Comparison of ENCODE assay signal across 8 cellular contexts in genomic region chr11:46348566-46348981, GRCh38. TPM values are rescaled to one million over a fixed set of nuclear protein-coding genes. Genes with fewer than 3 reads are reported as not detected.
DNase-seq lines count a peak whose midpoint lies in the region; ATAC-seq, FAIRE-seq and TF ChIP-seq lines count a peak whose summit lies in the region.

No MANE protein-coding gene starts in this region.

- intact Hi-C loops in mammary epithelial cell (cut with micrococcal nuclease): no loop called here
- intact Hi-C loops in posterior cingulate gyrus (cut with DNase I): loop anchor here (5.0 kb wide), 1 partner anchor 106 kb away; no protein-coding TSS in a partner anchor

- FAIRE-seq in A549 (lab: Jason Lieb, UNC): no peak

- H2AFZ ChIP-seq in Karpas-422 (ENCODE audit: low read length) (no peak overlapping the region), mammary epithelial cell (ENCODE audit: low read depth, low read length) (no peak overlapping the region)

- dilution Hi-C loops in mammary epithelial cell (cut with HindIII; ENCODE audit: low sequenced_read_pairs): loop anchor here (10.0 kb wide), 1 partner anchor 114 kb away; no protein-coding TSS in a partner anchor

- no peak for ATAC-seq in A549

- H3K4me2 ChIP-seq in A549 (peak overlapping the region; percentile 99), Karpas-422 (ENCODE audit: low read depth, low read length, poor library complexity, severe bottlenecking) (peak overlapping the region; percentile 94), mammary epithelial cell (ENCODE audit: insufficient read depth, low read depth, low read length) (peak overlapping the region; percentile 89)

- H3K27me3 ChIP-seq in Karpas-422 (ENCODE audit: low read length): no peaks in the 10 kb centered on the region
- H3K27me3 ChIP-seq in mammary epithelial cell (ENCODE audit: insufficient read depth, low read length): no peaks in the 10 kb centered on the region
- no peaks in the 10 kb centered on the region for H3K27me3 ChIP-seq in mucosa of rectum (ENCODE audit: control insufficient read depth in 2 of 2, insufficient read depth in 2 of 2, low read length in 2 of 2)

- DNase-seq in A549 (ENCODE audit: low read depth in 1 of 2, low spot score in 1 of 2): no peak
- no peak for DNase-seq in Karpas-422
- no peak for DNase-seq in mammary epithelial cell
- DNase-seq in NCI-H1417 (lab: John Stamatoyannopoulos, UW): no peak
- DNase-seq in MV-4-11 (lab: John Stamatoyannopoulos, UW): no peak
- DNase-seq in posterior cingulate gyrus: no peak
- DNase-seq in activated CD4-positive, CD25-positive, alpha-beta regulatory T cell (lab: John Stamatoyannopoulos, UW): no peak

- 80% methylated on average over 9 of the region's 9 CpGs for WGBS in A549 (ENCODE audit: missing lambda C conversion rate)
- WGBS in mammary epithelial cell (ENCODE audit: low coverage, missing lambda C conversion rate): 42% methylated on average over 8 of the region's 9 CpGs

- no peaks in the 10 kb centered on the region for H3K9me2 ChIP-seq in Karpas-422 (replicated peaks; ENCODE audit: insufficient read depth, low read length)

- H3K79me2 ChIP-seq in Karpas-422 (ENCODE audit: low read length) (peaks cover 59% of the 10 kb centered on the region), mammary epithelial cell (ENCODE audit: insufficient read depth, low read length) (peaks cover 79% of the 10 kb centered on the region)

- H4K20me1 ChIP-seq in Karpas-422 (ENCODE audit: insufficient read depth, low read depth, low read length) (peaks cover 13% of the 10 kb centered on the region; the same call in 1 of the 2 replicates), mammary epithelial cell (ENCODE audit: insufficient read depth, low read length) (no peaks in the 10 kb centered on the region)

- CTCF ChIA-PET in A549 (lab: Yijun Ruan, JAX): interaction anchor here (0.6 to 25.2 kb wide), 12 partner anchors 9 to 383 kb away, joined by 3 to 325 read pairs (median 4); no protein-coding TSS in a partner anchor
- CTCF ChIA-PET in mammary epithelial cell (lab: Charles Lee; ENCODE audit: low non-redundant PET): no interaction called here

- BruUV-seq in mammary epithelial cell (replicated peaks; lab: Mats Ljungman, UMichigan): no TSS peak

- TF ChIP-seq EP300 in A549 (IDR thresholded peaks at IDR 0.05): no peak

- no peak for TF ChIP-seq RAD21 in A549 (conservative IDR thresholded peaks at IDR 0.05 in 1 of 2, IDR thresholded peaks at IDR 0.05 in 1 of 2)

- POLR2A ChIA-PET in A549 (lab: Yijun Ruan, JAX): no interaction called here

- no peaks in the 10 kb centered on the region for H3K36me3 ChIP-seq in Karpas-422 (ENCODE audit: insufficient read depth, low read length)
- no peaks in the 10 kb centered on the region for H3K36me3 ChIP-seq in mammary epithelial cell (ENCODE audit: insufficient read depth, low read length)
- H3K36me3 ChIP-seq in mucosa of rectum (ENCODE audit: control insufficient read depth in 2 of 2, insufficient read depth in 2 of 2, low read length in 2 of 2): no peaks in the 10 kb centered on the region

- H3K4me3 ChIP-seq in A549 (peak overlapping the region; percentile 84), Karpas-422 (ENCODE audit: low read length) (peak overlapping the region; percentile 96), mammary epithelial cell (replicated peaks in 1 of 3; ENCODE audit: insufficient read depth in 1 of 3, low read depth in 2 of 3, low read length in 3 of 3) (peak overlapping the region; percentile 73 to 93 (median 92)), mucosa of rectum (ENCODE audit: low read length in 2 of 2) (peak overlapping the region; percentile 85 to 89)

- H3K9ac ChIP-seq in Karpas-422 (ENCODE audit: low read length) (peak overlapping the region; percentile 87), mammary epithelial cell (ENCODE audit: insufficient read depth, low read length) (peak overlapping the region; percentile 68), mucosa of rectum (ENCODE audit: low read depth in 1 of 2, low read length in 2 of 2) (peak overlapping the region; percentile 68 to 80)

- H3K27ac ChIP-seq in A549 (peak overlapping the region; percentile 77 to 96; a peak in 5 of 6 replicates), Karpas-422 (ENCODE audit: low read length) (peak overlapping the region; percentile 35), mammary epithelial cell (ENCODE audit: insufficient read depth, low read depth, low read length) (peak overlapping the region; percentile 44), mucosa of rectum (ENCODE audit: low read depth in 2 of 2, low read length in 2 of 2) (peak overlapping the region in 1 of 2 donors; percentile 35)

- in situ Hi-C loops in mammary epithelial cell (cut with MboI; ENCODE audit: low sequenced_read_pairs in 2 of 2): no loop called here

- H3K4me1 ChIP-seq in A549 (peaks cover 16% of the 10 kb centered on the region), Karpas-422 (ENCODE audit: low read length) (peaks cover 63% of the 10 kb centered on the region), mammary epithelial cell (ENCODE audit: insufficient read depth, low read length) (peaks cover 64% of the 10 kb centered on the region), mucosa of rectum (ENCODE audit: control insufficient read depth in 2 of 2, insufficient read depth in 2 of 2, low read length in 2 of 2) (peaks cover 19 to 25% of the 10 kb centered on the region in 2 donors)

- no peak for TF ChIP-seq POLR2A in A549 (IDR thresholded peaks at IDR 0.05; ENCODE audit: low read length)

- no peaks in the 10 kb centered on the region for H3K9me3 ChIP-seq in A549
- no peaks in the 10 kb centered on the region for H3K9me3 ChIP-seq in Karpas-422 (ENCODE audit: low read length)
- no peaks in the 10 kb centered on the region for H3K9me3 ChIP-seq in mammary epithelial cell (replicated peaks; ENCODE audit: insufficient read depth, low read length)
- H3K9me3 ChIP-seq in mucosa of rectum (ENCODE audit: control insufficient read depth in 2 of 2, low read length in 2 of 2): no peaks in the 10 kb centered on the region

- TF ChIP-seq CTCF in A549 (IDR thresholded peaks at IDR 0.05) (no peak), mammary epithelial cell (conservative IDR thresholded peaks at IDR 0.05 in 1 of 2, IDR thresholded peaks at IDR 0.05 in 1 of 2; ENCODE audit: extremely low read depth in 1 of 2, insufficient read depth in 1 of 2, low read depth in 1 of 2, low read length in 2 of 2) (no peak)

TF ChIP-seq in A549, 52 proteins besides CTCF, POLR2A, EP300 and RAD21:
- TF ChIP-seq RCOR1 (IDR thresholded peaks at IDR 0.05; ENCODE audit: low read depth, low read length): no peak
- no peak for TF ChIP-seq CHD4 (IDR thresholded peaks at IDR 0.05; ENCODE audit: borderline replicate concordance)
- TF ChIP-seq ZSCAN20 (CRISPR knock-in tag; IDR thresholded peaks at IDR 0.05): no peak
- TF ChIP-seq HOXB5 (CRISPR knock-in tag; IDR thresholded peaks at IDR 0.05): no peak
- TF ChIP-seq HOXB13 (CRISPR knock-in tag; IDR thresholded peaks at IDR 0.05; ENCODE audit: low read depth): no peak
- no peak for TF ChIP-seq MAX (IDR thresholded peaks at IDR 0.05)
- no peak for TF ChIP-seq PHF8 (IDR thresholded peaks at IDR 0.05; ENCODE audit: borderline replicate concordance, low read depth)
- TF ChIP-seq NR3C1 (IDR thresholded peaks at IDR 0.05): no peak

RNA-seq across cellular contexts. Expression of gene DGKZ, which starts 1.3 kb away (rescaled TPM):
- 12.8 and 14.5 TPM in 2 replicates for polyA plus RNA-seq in A549 (2011; rRNA removed)
- 37.4 and 55.9 TPM in 2 replicates for polyA plus RNA-seq in A549 (2012; cell fraction: cytosol; rRNA removed)
- 133 and 174 TPM in 2 replicates for polyA plus RNA-seq in A549 (2012; cell fraction: nucleus; rRNA removed)
- 28.4 to 30.7 TPM (median 28.4 TPM) in 3 replicates for polyA plus RNA-seq in A549 (2017; fragmentation: RNase III; extraction: RNeasy Plus Mini Kit Qiagen cat#74134 plus additional on column Dnase treatment)
- 22.7 and 37.4 TPM in 2 replicates for polyA minus RNA-seq in A549 (2011; rRNA and poly(A)+ RNA removed)
- total RNA-seq in Karpas-422 (2014; rRNA removed; shearing (Covaris generic); ENCODE audit: low replicate concordance): 59.4 and 106 TPM in 2 replicates
- 10 to 100 TPM; 80.7 to 83.6 TPM for total RNA-seq in mammary epithelial cell
- polyA plus RNA-seq in mammary epithelial cell: 71.3 TPM
- 90.3 TPM for polyA minus RNA-seq in mammary epithelial cell

RNA-seq across cellular contexts. Expression of gene MDK, which starts 32.9 kb away (rescaled TPM):
- polyA plus RNA-seq in A549 (2011; rRNA removed) (18.3 and 18.4 TPM in 2 replicates), A549 (2017; fragmentation: RNase III; extraction: RNeasy Plus Mini Kit Qiagen cat#74134 plus additional on column Dnase treatment) (12.8 to 15.1 TPM (median 13.6 TPM) in 3 replicates), mammary epithelial cell (2.1 TPM)
- 41.1 and 43.1 TPM in 2 replicates for polyA plus RNA-seq in A549 (2012; cell fraction: cytosol; rRNA removed)
- polyA plus RNA-seq in A549 (2012; cell fraction: nucleus; rRNA removed): 15.2 and 20.4 TPM in 2 replicates
- 3.8 and 6.6 TPM in 2 replicates for polyA minus RNA-seq in A549 (2011; rRNA and poly(A)+ RNA removed)
- 6.9 and 21.9 TPM in 2 replicates for total RNA-seq in Karpas-422 (2014; rRNA removed; shearing (Covaris generic); ENCODE audit: low replicate concordance)
- 1 to 10 TPM; 2.3 to 2.4 TPM for total RNA-seq in mammary epithelial cell
- not detected for polyA minus RNA-seq in mammary epithelial cell

RNA-seq across cellular contexts. Expression of gene CHRM4, which starts 43.0 kb away (rescaled TPM):
- polyA plus RNA-seq in A549 (2011; rRNA removed) (0.17 and 0.22 TPM in 2 replicates), A549 (2017; fragmentation: RNase III; extraction: RNeasy Plus Mini Kit Qiagen cat#74134 plus additional on column Dnase treatment) (0.28 to 0.38 TPM (median 0.29 TPM) in 3 replicates), mammary epithelial cell (0.03 TPM)
- 0.30 and 0.47 TPM in 2 replicates for polyA plus RNA-seq in A549 (2012; cell fraction: cytosol; rRNA removed)
- polyA plus RNA-seq in A549 (2012; cell fraction: nucleus; rRNA removed): 0.92 and 1.2 TPM in 2 replicates
- polyA minus RNA-seq in A549 (2011; rRNA and poly(A)+ RNA removed): 0.34 and 0.70 TPM in 2 replicates
- not detected in 2 replicates for total RNA-seq in Karpas-422 (2014; rRNA removed; shearing (Covaris generic); ENCODE audit: low replicate concordance)
- under 1 TPM in 1 of 2 donors, not detected in 1; 0.17 TPM for total RNA-seq in mammary epithelial cell
- polyA minus RNA-seq in mammary epithelial cell: not detected
